ENCODE assay signal across 8 cellular contexts in genomic region chr10:24952701-24953349, GRCh38. TPM values are rescaled to one million over a fixed set of nuclear protein-coding genes. Genes with fewer than 3 reads are reported as not detected.
DNase-seq lines count a peak whose midpoint lies in the region; ATAC-seq and TF ChIP-seq lines count a peak whose summit lies in the region.

No MANE protein-coding gene starts in this region.

- H3K9me3 Mint-ChIP-seq in activated T-helper 17 cell treated with anti-CD3 and anti-CD28 coated beads, Interleukin-2, amount 50 U/mL, for 72 hours, result peaks cover 3% of the 10 kb centered on the region
- H3K9me3 Mint-ChIP-seq in natural killer cell, result no peaks in the 10 kb centered on the region

- no peaks in the 10 kb centered on the region for H3K36me3 Mint-ChIP-seq in activated T-helper 17 cell treated with anti-CD3 and anti-CD28 coated beads, Interleukin-2, amount 50 U/mL, for 72 hours (ENCODE audit: low read depth)
- no peaks in the 10 kb centered on the region for H3K36me3 Mint-ChIP-seq in natural killer cell

- TF ChIP-seq POLR2A in testis (IDR thresholded peaks at IDR 0.05), result no peak

- H3K27ac ChIP-seq in testis, result peak overlapping the region in 1 of 2 donors; percentile 80

- H3K27me3 ChIP-seq in testis, result no peaks in the 10 kb centered on the region

- 2% methylated on average over 13 to 25 of the region's 50 CpGs for whole genome bisulfite sequencing in testis, 2 donors

- peak overlapping the region; percentile 69 for H3K4me3 Mint-ChIP-seq in activated T-helper 17 cell treated with anti-CD3 and anti-CD28 coated beads, Interleukin-2, amount 50 U/mL, for 72 hours
- peak overlapping the region; percentile 86 for H3K4me3 Mint-ChIP-seq in natural killer cell

- H3K4me1 Mint-ChIP-seq in activated T-helper 17 cell treated with anti-CD3 and anti-CD28 coated beads, Interleukin-2, amount 50 U/mL, for 72 hours, result peaks cover 14% of the 10 kb centered on the region
- peaks cover 6 to 9% of the 10 kb centered on the region in 2 donors for H3K4me1 Mint-ChIP-seq in natural killer cell

- DNase-seq in DMS 273 (lab: John Stamatoyannopoulos, UW; ENCODE audit: unreplicated experiment) (peak; percentile 67), DMS 273 treated with DMSO at 0.1 percent for 48 hours (lab: John Stamatoyannopoulos, UW) (no peak), NCI-H510A treated with DMSO at 0.1 percent for 48 hours (lab: John Stamatoyannopoulos, UW) (peak; percentile 28), fibroblast of gingiva (ENCODE audit: low read depth) (peak; percentile 82), natural killer cell (peak; percentile 53), testis (peak; percentile 34)

- peak overlapping the region; percentile 73 for H3K27ac Mint-ChIP-seq in activated T-helper 17 cell treated with anti-CD3 and anti-CD28 coated beads, Interleukin-2, amount 50 U/mL, for 72 hours
- H3K27ac Mint-ChIP-seq in natural killer cell, result peak overlapping the region in 1 of 2 donors; percentile 6

- H3K4me3 ChIP-seq in testis, result peak overlapping the region; percentile 68 to 72

- peak; percentile 79 for ATAC-seq in HG02623 (IDR thresholded peaks at IDR 0.05; ENCODE audit: unreplicated experiment)
- ATAC-seq in activated T-helper 17 cell treated with anti-CD3 and anti-CD28 coated beads, Interleukin-2, amount 50 U/mL, for 72 hours (replicated peaks), result peak; percentile 63
- ATAC-seq in natural killer cell, result peak; percentile 74 to 86 (median 85)

- no peaks in the 10 kb centered on the region for H3K27me3 Mint-ChIP-seq in activated T-helper 17 cell treated with anti-CD3 and anti-CD28 coated beads, Interleukin-2, amount 50 U/mL, for 72 hours
- H3K27me3 Mint-ChIP-seq in natural killer cell (ENCODE audit: low read depth in 2 of 2), result no peaks in the 10 kb centered on the region

- no peaks in the 10 kb centered on the region for H3K9me3 ChIP-seq in testis

- TF ChIP-seq CTCF in natural killer cell (IDR thresholded peaks at IDR 0.05), result peak; percentile 33
- TF ChIP-seq CTCF in testis (IDR thresholded peaks at IDR 0.05), result peak in 1 of 3 experiments; percentile 10

- peaks cover 6% of the 10 kb centered on the region for H3K4me1 ChIP-seq in testis

- intact Hi-C loops in natural killer cell (cut with micrococcal nuclease) (loop anchor here (1.0 to 5.0 kb wide), 3 partner anchors 66 to 310 kb away; partner anchors contain the start of gene ARHGAP21), testis (cut with DNase I; ENCODE audit: low total_unique reads) (no loop called here)

- no peaks in the 10 kb centered on the region for H3K36me3 ChIP-seq in testis (ENCODE audit: low read depth, missing control alignments)

RNA-seq across cellular contexts. Expression of gene PRTFDC1, which starts 0.4 kb away (rescaled TPM):
- under 1 TPM; 0.58 to 0.77 TPM for total RNA-seq in activated T-helper 17 cell treated with anti-CD3 and anti-CD28 coated beads, Interleukin-2, amount 50 U/mL, for 72 hours
- total RNA-seq in natural killer cell (1 to 10 TPM; 1.2 to 1.9 (median 1.4) TPM), testis (1 to 10 TPM; 1.2 to 2.7 TPM)
- 3.5 TPM for polyA plus RNA-seq in testis (ENCODE audit: insufficient read depth, low read depth, low replicate concordance)
